ENCODE assay signal across 18 cellular contexts in the genomic region with DNA sequence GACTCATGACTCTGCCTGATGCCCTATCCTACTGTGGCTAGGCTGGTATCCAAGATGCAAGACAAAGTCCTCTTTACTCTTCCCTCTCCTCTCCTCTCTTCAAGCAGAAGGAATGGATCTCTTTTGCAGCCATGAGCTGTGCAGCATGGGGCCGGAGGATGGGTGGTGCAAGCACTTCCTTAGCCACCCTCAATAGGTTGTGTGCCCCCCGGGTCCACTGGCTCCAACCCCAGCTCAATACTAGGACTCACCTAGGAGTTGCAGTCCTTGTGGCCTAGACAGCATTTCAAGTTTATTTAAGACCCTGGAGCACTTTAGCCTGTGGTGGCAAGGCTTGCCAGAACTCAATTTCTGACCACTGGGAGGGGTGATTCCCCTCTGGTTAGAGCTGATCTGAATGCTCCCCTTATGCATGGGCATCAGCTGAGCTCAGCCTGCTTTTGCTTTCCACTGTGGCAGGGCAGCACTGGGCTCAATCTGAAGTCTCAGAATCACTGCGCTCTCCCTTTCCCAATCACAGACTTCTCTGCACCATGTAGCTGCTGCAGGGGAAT. TPM values are rescaled to one million over a fixed set of nuclear protein-coding genes. Genes with fewer than 3 reads are reported as not detected.
DNase-seq lines count a peak whose midpoint lies in the region; ATAC-seq and TF ChIP-seq lines count a peak whose summit lies in the region.
"Had no signal": no experiment of that assay in that cellular context is flagged by ENCODE, and none has a peak within 500 bp of the region (broad histone marks: within the 10 kb centered on the region; RNA-seq: fewer than 3 reads in every experiment).

No MANE protein-coding gene starts in this region.

- no peaks in the 10 kb centered on the region for H4K20me1 ChIP-seq in H9 (ENCODE audit: control insufficient read depth, insufficient read depth, insufficient read length)

- no peak overlapping the region for H2AFZ ChIP-seq in H9 (ENCODE audit: low read length)

- no peak overlapping the region for H2AK5ac ChIP-seq in H9 (ENCODE audit: insufficient read length, low read length)
- no peak overlapping the region for H2AK5ac ChIP-seq in mesendoderm (ENCODE audit: low read length)

- no peak overlapping the region for H3K14ac ChIP-seq in H9 (ENCODE audit: insufficient read depth, low read length)

- H3K23me2 ChIP-seq in H9 (ENCODE audit: insufficient read length, low read depth, low read length, poor library complexity, severe bottlenecking): no peaks in the 10 kb centered on the region

- H2BK5ac ChIP-seq in H9 (ENCODE audit: insufficient read length, low read length) (no peak overlapping the region), mesendoderm (ENCODE audit: low read length) (no peak overlapping the region)

- H3K79me1 ChIP-seq in H9 (ENCODE audit: insufficient read depth, low read depth, low read length, poor library complexity, severe bottlenecking): no peaks in the 10 kb centered on the region
- no peaks in the 10 kb centered on the region for H3K79me1 ChIP-seq in mesendoderm (ENCODE audit: low read length)

- no peak overlapping the region for H3K4me2 ChIP-seq in H9 (ENCODE audit: insufficient read depth, insufficient read length, low read length)
- no peak overlapping the region for H3K4me2 ChIP-seq in mesendoderm (ENCODE audit: low read length)

- H3K27ac ChIP-seq in H9 (ENCODE audit: insufficient read length, low read depth, low read length) (no peak overlapping the region), mesendoderm (ENCODE audit: low read depth, low read length) (no peak overlapping the region), upper lobe of right lung (no peak overlapping the region), tibial artery (no peak overlapping the region)

- no peak overlapping the region for H3K23ac ChIP-seq in H9 (ENCODE audit: insufficient read length, low read depth, low read length)
- H3K23ac ChIP-seq in mesendoderm (ENCODE audit: low read length): no peak overlapping the region

- peak; percentile 17; the same call in 1 of the 3 replicates for TF ChIP-seq CTCF in H9 (conservative IDR thresholded peaks at IDR 0.05)
- TF ChIP-seq CTCF in upper lobe of right lung (IDR thresholded peaks at IDR 0.05): no peak
- no peak for TF ChIP-seq CTCF in tibial artery (IDR thresholded peaks at IDR 0.05)

- H2BK15ac ChIP-seq in H9 (ENCODE audit: low read depth, low read length) (no peak overlapping the region), mesendoderm (replicated peaks; ENCODE audit: low read depth) (no peak overlapping the region)

- no peak overlapping the region for H4K91ac ChIP-seq in H9 (ENCODE audit: insufficient read length, low read depth, low read length)

- no peak overlapping the region for H4K5ac ChIP-seq in H9 (ENCODE audit: insufficient read length, low read depth, low read length)
- no peak overlapping the region for H4K5ac ChIP-seq in mesendoderm (ENCODE audit: low read length)

- no peak overlapping the region for H2BK20ac ChIP-seq in H9 (ENCODE audit: low read depth, low read length, poor library complexity, severe bottlenecking)

- H2BK12ac ChIP-seq in H9 (ENCODE audit: insufficient read length, low read depth, low read length): no peak overlapping the region

- no peaks in the 10 kb centered on the region; the same call in 1 of the 2 replicates for H3K27me3 Mint-ChIP-seq in H9 (ENCODE audit: low read depth)
- H3K27me3 Mint-ChIP-seq: CD4-positive, alpha-beta memory T cell had no signal

- no peak overlapping the region for H3T11ph ChIP-seq in H9 (ENCODE audit: low read length)

- no peaks in the 10 kb centered on the region for H3K9me3 Mint-ChIP-seq in H9
- H3K9me3 Mint-ChIP-seq: CD4-positive, alpha-beta memory T cell had no signal

- no peaks in the 10 kb centered on the region for H3K4me1 ChIP-seq in H9 (ENCODE audit: insufficient read depth, low read length)
- H3K4me1 ChIP-seq in mesendoderm (ENCODE audit: control insufficient read depth, low read depth, low read length): no peaks in the 10 kb centered on the region
- no peaks in the 10 kb centered on the region for H3K4me1 ChIP-seq in upper lobe of right lung
- H3K4me1 ChIP-seq in tibial artery: no peaks in the 10 kb centered on the region

- H3K27ac Mint-ChIP-seq in H9: no peak overlapping the region; a peak in 1 of 7 replicates

- no peaks in the 10 kb centered on the region for H3K36me3 Mint-ChIP-seq in H9 (ENCODE audit: insufficient read depth in 1 of 3, low read depth in 3 of 3)
- H3K36me3 Mint-ChIP-seq: CD4-positive, alpha-beta memory T cell had no signal

- H3K9me3 ChIP-seq in H9 (ENCODE audit: control insufficient read depth, low read depth, low read length) (no peaks in the 10 kb centered on the region), upper lobe of right lung (no peaks in the 10 kb centered on the region), tibial artery (no peaks in the 10 kb centered on the region)

- intact Hi-C loops in upper lobe of right lung (cut with DNase I) (no loop called here), tibial artery (cut with DNase I; ENCODE audit: low total_unique reads) (loop anchor here (10.0 kb wide), 1 partner anchor 440 kb away; no protein-coding TSS in a partner anchor)

- H3K4me3 ChIP-seq in mesendoderm (ENCODE audit: low read length) (no peak overlapping the region), upper lobe of right lung (no peak overlapping the region), tibial artery (no peak overlapping the region)

- ATAC-seq in upper lobe of right lung: no peak

- H3K56ac ChIP-seq in H9 (ENCODE audit: insufficient read length, low read depth, low read length): no peak overlapping the region
- peak overlapping the region; percentile 8 for H3K56ac ChIP-seq in mesendoderm (ENCODE audit: low read length)

- H3K4ac ChIP-seq in H9 (ENCODE audit: low read depth, low read length) (no peak overlapping the region), mesendoderm (ENCODE audit: low read depth, low read length) (no peak overlapping the region)

- H2BK120ac ChIP-seq in H9 (ENCODE audit: low read depth, low read length, poor library complexity, severe bottlenecking) (no peak overlapping the region), mesendoderm (ENCODE audit: low read depth, low read length) (no peak overlapping the region)

- H3K4me1 Mint-ChIP-seq in H9: no peaks in the 10 kb centered on the region

- WGBS in H9 (ENCODE audit: extremely low coverage, insufficient read length, low lambda C conversion rate): no CpG with 5 or more reads among the region's 3 CpGs
- no CpG with 5 or more reads among the region's 3 CpGs for WGBS in mesendoderm (ENCODE audit: extremely low coverage, insufficient coverage, low lambda C conversion rate)

- no peak overlapping the region for H3K4me3 Mint-ChIP-seq in H9
- H3K4me3 Mint-ChIP-seq: CD4-positive, alpha-beta memory T cell had no signal

- H3K18ac ChIP-seq in H9 (ENCODE audit: insufficient read length, low read depth, low read length) (no peak overlapping the region), mesendoderm (ENCODE audit: low read length) (no peak overlapping the region)

- H4K8ac ChIP-seq in H9 (replicated peaks; ENCODE audit: insufficient read length, low read depth, low read length) (no peak overlapping the region), mesendoderm (ENCODE audit: low read depth, low read length) (no peak overlapping the region)

- H3K9ac ChIP-seq in H9 (ENCODE audit: extremely low read depth, insufficient read length, low read length) (no peak overlapping the region), mesendoderm (ENCODE audit: low read length) (no peak overlapping the region)

- peak; percentile 50 for DNase-seq in activated effector memory CD4-positive, alpha-beta T cell treated with anti-CD3 and anti-CD28 coated beads, Interleukin-2, amount 50 U/mL, for 16 hours
- DNase-seq in activated effector memory CD4-positive, alpha-beta T cell treated with Interleukin-2 at 50 U/mL for 16 hours: no peak
- DNase-seq in H9 (no peak), mesendoderm (no peak), upper lobe of right lung (peak; percentile 23), tibial artery (no peak), HPDE6-E6E7 (ENCODE audit: extremely low spot score) (no peak)
- DNase-seq: CD4-positive, alpha-beta memory T cell; DND-41; GDM1; Karpas-422; MM.1S; NCI-H1105; NCI-H1694 treated with DMSO at 0.1 percent for 48 hours; NCI-H446; NCI-H774; Right ventricle myocardium superior had no signal

- no peaks in the 10 kb centered on the region for H3K27me3 ChIP-seq in H9 (ENCODE audit: insufficient read depth, low read length)
- H3K27me3 ChIP-seq in mesendoderm (ENCODE audit: insufficient read depth, low read length, poor library complexity): no peaks in the 10 kb centered on the region
- no peaks in the 10 kb centered on the region for H3K27me3 ChIP-seq in upper lobe of right lung
- H3K27me3 ChIP-seq in tibial artery: peaks cover 0 to 19% of the 10 kb centered on the region in 2 donors

- H3K36me3 ChIP-seq in mesendoderm (ENCODE audit: control insufficient read depth, insufficient read depth, low read length) (no peaks in the 10 kb centered on the region), upper lobe of right lung (no peaks in the 10 kb centered on the region), tibial artery (no peaks in the 10 kb centered on the region)

- H3K79me2 ChIP-seq in H9 (ENCODE audit: insufficient read depth, low read length) (no peaks in the 10 kb centered on the region), mesendoderm (ENCODE audit: control insufficient read depth, insufficient read depth, low read length) (no peaks in the 10 kb centered on the region)

RNA-seq across cellular contexts. Expression of gene GRM4, which starts 29.0 kb away (rescaled TPM):
- total RNA-seq in H9 (2021): 5.3 and 5.6 TPM in 2 replicates
- 26.7 TPM for polyA plus RNA-seq in mesendoderm (2013, experiment 1 of 2)
- 26.5 TPM for polyA plus RNA-seq in mesendoderm (2013, experiment 2 of 2)
- 0.29 TPM for total RNA-seq in upper lobe of right lung
- total RNA-seq: H4, Right ventricle myocardium superior had no signal
- polyA plus RNA-seq: CD4-positive, alpha-beta memory T cell had no signal

Comparison
In these comparisons a context has a peak if more than half of its experiments do, and no peak if none do; other contexts are left out.
1. DNase-seq: peak in activated effector memory CD4-positive, alpha-beta T cell treated with anti-CD3 and anti-CD28 coated beads, Interleukin-2, amount 50 U/mL, for 16 hours (single experiment) and upper lobe of right lung (single experiment); none in activated effector memory CD4-positive, alpha-beta T cell treated with Interleukin-2 at 50 U/mL for 16 hours (single experiment), H9 (single experiment), mesendoderm (single experiment), tibial artery (0 of 2) and HPDE6-E6E7 (single experiment).